11 cellular contexts compared by ENCODE assay signal in genomic region chr7:26860361-26860760, GRCh38. TPM values are rescaled to one million over a fixed set of nuclear protein-coding genes. Genes with fewer than 3 reads are reported as not detected.
DNase-seq lines count a peak whose midpoint lies in the region; TF ChIP-seq lines count a peak whose summit lies in the region.
"Had no signal": no experiment of that assay in that cellular context is flagged by ENCODE, and none has a peak within 500 bp of the region (broad histone marks: within the 10 kb centered on the region; RNA-seq: fewer than 3 reads in every experiment).

No MANE protein-coding gene starts in this region.

- intact Hi-C loops in MCF 10A (cut with micrococcal nuclease): no loop called here

- CTCF ChIA-PET in MCF 10A (lab: Yijun Ruan, JAX): interaction anchor here (1.0 to 9.7 kb wide), 7 partner anchors 9 to 282 kb away, joined by 4 to 198 read pairs (median 19); partner anchors contain the start of genes HOXA1 and HOXA5

- no peaks in the 10 kb centered on the region for H3K27me3 Mint-ChIP-seq in MCF 10A (ENCODE audit: insufficient read depth, unreplicated experiment)

- H3K4me3 ChIP-seq in LNCaP clone FGC (ENCODE audit: low read depth, low read length): no peak overlapping the region

- peak; percentile 77 for TF ChIP-seq CTCF in LNCaP clone FGC (IDR thresholded peaks at IDR 0.05; ENCODE audit: control insufficient read depth, extremely low read depth, insufficient read depth)
- TF ChIP-seq CTCF in MCF 10A (IDR thresholded peaks at IDR 0.05; ENCODE audit: unreplicated experiment): peak; percentile 9

- no peaks in the 10 kb centered on the region for H3K9me3 Mint-ChIP-seq in MCF 10A (ENCODE audit: unreplicated experiment)
- H3K9me3 Mint-ChIP-seq: activated naive CD4-positive, alpha-beta T cell treated with anti-CD3 and anti-CD28 coated beads for 36 hours; dendritic cell treated with granulocyte-macrophage colony-stimulating factor and Interleukin-4, amounts not matched to agents 40 ng/mL and 50 ng/mL, for 4 days; natural killer cell treated with Interleukin-12 subunit alpha and Interleukin-12 subunit beta and Interleukin-15 and Interleukin-18, amount 100 ng/mL, for 72 hours had no signal

- no TSS peak for BruUV-seq in MCF 10A (replicated peaks; lab: Mats Ljungman, UMichigan)

- in situ Hi-C loops in G401 (cut with HindIII; ENCODE audit: low sequenced_read_pairs): no loop called here

- H3K27ac Mint-ChIP-seq in MCF 10A (ENCODE audit: low read depth, unreplicated experiment): peak overlapping the region; percentile 96
- H3K27ac Mint-ChIP-seq: activated naive CD4-positive, alpha-beta T cell treated with anti-CD3 and anti-CD28 coated beads for 36 hours; dendritic cell treated with granulocyte-macrophage colony-stimulating factor and Interleukin-4, amounts not matched to agents 40 ng/mL and 50 ng/mL, for 4 days; natural killer cell treated with Interleukin-12 subunit alpha and Interleukin-12 subunit beta and Interleukin-15 and Interleukin-18, amount 100 ng/mL, for 72 hours had no signal

- no peak overlapping the region for H3K4me3 Mint-ChIP-seq in MCF 10A (ENCODE audit: unreplicated experiment)
- H3K4me3 Mint-ChIP-seq: activated naive CD4-positive, alpha-beta T cell treated with anti-CD3 and anti-CD28 coated beads for 36 hours; dendritic cell treated with granulocyte-macrophage colony-stimulating factor and Interleukin-4, amounts not matched to agents 40 ng/mL and 50 ng/mL, for 4 days; natural killer cell treated with Interleukin-12 subunit alpha and Interleukin-12 subunit beta and Interleukin-15 and Interleukin-18, amount 100 ng/mL, for 72 hours had no signal

- POLR2A ChIA-PET in MCF 10A (lab: Yijun Ruan, JAX): interaction anchor here (0.6 to 10.2 kb wide), 10 partner anchors 58 to 803 kb away, joined by 3 to 663 read pairs (median 12); partner anchors contain the start of genes HOXA1, HOXA2 and HOXA5

- H3K4me1 Mint-ChIP-seq in MCF 10A (ENCODE audit: insufficient read depth, unreplicated experiment): peaks cover 25% of the 10 kb centered on the region

- DNase-seq in EH (ENCODE audit: low read depth) (peak; percentile 16), LNCaP clone FGC (ENCODE audit: low read depth) (peak; percentile 57), MCF 10A (ENCODE audit: unreplicated experiment) (peak; percentile 78), myocyte (ENCODE audit: low read depth) (peak; percentile 29), CD1c-positive myeloid dendritic cell (ENCODE audit: extremely low spot score) (no peak), C1 segment of cervical spinal cord (lab: John Stamatoyannopoulos, UW) (no peak), G401 (ENCODE audit: low spot score) (no peak)
- DNase-seq: activated naive CD4-positive, alpha-beta T cell treated with anti-CD3 and anti-CD28 coated beads for 36 hours; IMR-90 had no signal

- H3K36me3 Mint-ChIP-seq in MCF 10A (ENCODE audit: insufficient read depth, unreplicated experiment): peaks cover 10% of the 10 kb centered on the region
- H3K36me3 Mint-ChIP-seq: natural killer cell treated with Interleukin-12 subunit alpha and Interleukin-12 subunit beta and Interleukin-15 and Interleukin-18, amount 100 ng/mL, for 72 hours had no signal

RNA-seq across cellular contexts. Expression of gene SKAP2, which starts 4.0 kb away (rescaled TPM):
- total RNA-seq in MCF 10A (2022) (24.8 and 27.5 TPM in 2 replicates), myocyte (43.3 and 48.1 TPM in 2 replicates)
- polyA plus RNA-seq in myocyte (2012): 18.0 TPM
- total RNA-seq in G401 (2014; rRNA removed; shearing (Covaris generic)): 3.0 and 16.2 TPM in 2 replicates

Comparison
In these comparisons a context has a peak if more than half of its experiments do, and no peak if none do; other contexts are left out.
1. DNase-seq: peak in EH (single experiment), LNCaP clone FGC (single experiment), MCF 10A (single experiment) and myocyte (single experiment); none in CD1c-positive myeloid dendritic cell (single experiment), C1 segment of cervical spinal cord (0 of 14) and G401 (single experiment).